ENCODE assay signal across 19 cellular contexts in the genomic region with DNA sequence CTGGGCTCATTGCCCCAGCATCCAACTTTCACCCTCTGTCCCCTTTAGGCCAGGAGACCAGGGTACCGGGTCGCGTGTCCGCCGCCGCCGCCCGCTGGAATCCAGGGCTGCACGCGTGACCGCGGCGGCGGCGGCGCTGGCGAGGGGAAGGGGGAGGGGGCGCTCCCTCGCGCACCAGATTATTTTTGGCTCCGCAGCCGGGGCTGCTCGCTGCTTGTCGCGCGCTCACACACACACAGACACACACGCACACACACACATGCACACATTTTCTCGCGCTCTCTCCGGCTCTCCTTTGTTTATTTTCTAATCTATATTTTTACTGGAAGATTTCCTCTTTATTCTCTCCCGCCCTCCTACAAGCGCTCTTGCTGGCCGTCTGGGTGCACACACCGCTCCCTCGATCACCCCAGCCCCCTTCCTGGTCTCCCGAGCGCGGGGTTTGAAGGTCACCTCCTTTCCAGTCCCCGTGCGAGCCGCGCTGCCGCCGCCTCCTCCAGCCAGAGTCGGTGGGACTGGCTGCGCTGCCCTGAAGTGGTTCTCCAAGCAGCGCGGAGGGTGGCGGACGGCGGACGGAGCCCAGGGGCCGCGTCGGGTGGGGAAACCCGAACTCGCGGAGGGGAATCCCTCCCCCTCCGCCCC.
DNase-seq lines count a peak whose midpoint lies in the region; ATAC-seq and TF ChIP-seq lines count a peak whose summit lies in the region.
"Had no signal": no experiment of that assay in that cellular context is flagged by ENCODE, and none has a peak within 500 bp of the region (broad histone marks: within the 10 kb centered on the region; RNA-seq: fewer than 3 reads in every experiment).

No MANE protein-coding gene starts in this region.

- TF ChIP-seq CTCF in astrocyte of the cerebellum (IDR thresholded peaks at IDR 0.05; ENCODE audit: low read depth, low read length, missing control alignments) (no peak), HFFc6 (IDR thresholded peaks at IDR 0.05) (no peak)

- no peak overlapping the region for H3K27ac ChIP-seq in HUES6 (ENCODE audit: low read depth, low read length)
- H3K27ac ChIP-seq: BLaER1, body of pancreas, HL-60, PC-9, prostate gland, stomach had no signal

- H3K27me3 ChIP-seq in HUES6 (ENCODE audit: control insufficient read depth, insufficient read depth, low read length) (peaks cover 63% of the 10 kb centered on the region), iPS-15b (ENCODE audit: control insufficient read depth, insufficient read depth, low read length) (peaks cover 46% of the 10 kb centered on the region)
- H3K27me3 ChIP-seq: BLaER1 had no signal

- H3K27ac Mint-ChIP-seq in HFFc6, result no peak overlapping the region
- H3K27ac Mint-ChIP-seq: T-cell, WTC11 had no signal

- no peaks in the 10 kb centered on the region for H3K36me3 Mint-ChIP-seq in HFFc6 (ENCODE audit: low read depth)
- H3K36me3 Mint-ChIP-seq: T-cell had no signal

- no peaks in the 10 kb centered on the region for H3K4me1 Mint-ChIP-seq in HFFc6 (ENCODE audit: low read depth)
- H3K4me1 Mint-ChIP-seq: T-cell, WTC11 had no signal

- no peak for ATAC-seq in GM21825 (IDR thresholded peaks at IDR 0.05; ENCODE audit: unreplicated experiment)
- ATAC-seq: body of pancreas, T-cell, WTC11 had no signal

- peaks cover 6% of the 10 kb centered on the region for H3K9me3 Mint-ChIP-seq in HFFc6

- H3K9ac ChIP-seq in HUES6 (ENCODE audit: low read length) (peak overlapping the region; percentile 17), iPS-15b (ENCODE audit: low read depth, low read length) (no peak overlapping the region)
- H3K9ac ChIP-seq: BLaER1 had no signal

- intact Hi-C loops in posterior cingulate gyrus (cut with DNase I), result no loop called here

- H3K4me1 ChIP-seq in HUES6 (ENCODE audit: control insufficient read depth, insufficient read depth, low read length), result peaks cover 4% of the 10 kb centered on the region; the same call in 1 of the 2 replicates
- H3K4me1 ChIP-seq in iPS-15b (ENCODE audit: control insufficient read depth, insufficient read depth, low read length), result no peaks in the 10 kb centered on the region
- H3K4me1 ChIP-seq: BLaER1, body of pancreas, prostate gland had no signal

- in situ Hi-C loops in astrocyte of the cerebellum (cut with HindIII; ENCODE audit: low sequenced_read_pairs), result no loop called here

- peaks cover 2% of the 10 kb centered on the region; the same call in 1 of the 2 replicates for H3K27me3 Mint-ChIP-seq in HFFc6 (ENCODE audit: insufficient read depth)

- H3K4me3 Mint-ChIP-seq in HFFc6, result no peak overlapping the region
- H3K4me3 Mint-ChIP-seq: T-cell, WTC11 had no signal

- H3K36me3 ChIP-seq in HUES6 (ENCODE audit: control insufficient read depth, insufficient read depth, low read length) (no peaks in the 10 kb centered on the region), iPS-15b (ENCODE audit: control insufficient read depth, insufficient read depth, low read length) (no peaks in the 10 kb centered on the region)
- H3K36me3 ChIP-seq: BLaER1, prostate gland, stomach had no signal

- DNase-seq in astrocyte of the cerebellum (ENCODE audit: low read depth) (no peak), posterior cingulate gyrus (peak in 6 of 10 donors; percentile 32 to 90 (median 60)), HFFc6 (no peak), T1000 (lab: John Stamatoyannopoulos, UW) (no peak), kidney glomerular epithelial cell (lab: John Stamatoyannopoulos, UW) (no peak)
- DNase-seq: activated CD8-positive, alpha-beta memory T cell treated with anti-CD3 and anti-CD28 coated beads for 24 hours; body of pancreas; foreskin fibroblast; Karpas-422; PC-9; stomach; T-cell had no signal

- H3K4me3 ChIP-seq in HUES6 (ENCODE audit: low read depth, low read length) (peak overlapping the region; percentile 60), astrocyte of the cerebellum (ENCODE audit: low read depth, low read length) (peak overlapping the region; percentile 25), iPS-15b (ENCODE audit: low read depth, low read length) (peak overlapping the region; percentile 66)
- H3K4me3 ChIP-seq: BLaER1, body of pancreas, PC-9, stomach had no signal

- H3K9me3 ChIP-seq in HUES6 (ENCODE audit: control insufficient read depth, insufficient read depth, low read depth, low read length) (no peaks in the 10 kb centered on the region), iPS-15b (ENCODE audit: control insufficient read depth, insufficient read depth, low read length) (no peaks in the 10 kb centered on the region)
- H3K9me3 ChIP-seq: body of pancreas, prostate gland had no signal

Comparison
In these comparisons a context has a peak if more than half of its experiments do, and no peak if none do; other contexts are left out.
1. DNase-seq: peak in posterior cingulate gyrus (6 of 10); none in astrocyte of the cerebellum (single experiment), HFFc6 (single experiment), T1000 (single experiment) and kidney glomerular epithelial cell (single experiment).
2. Peak in every context shown above with its lines, with median percentiles within 50 percentile points of each other: H3K4me3 ChIP-seq.